Comparison of ENCODE assay signal across 16 cellular contexts in genomic region chr15:60772395-60773120, GRCh38.
DNase-seq lines count a peak whose midpoint lies in the region; ATAC-seq and TF ChIP-seq lines count a peak whose summit lies in the region.
"Had no signal": no experiment of that assay in that cellular context is flagged by ENCODE, and none has a peak within 500 bp of the region (broad histone marks: within the 10 kb centered on the region; RNA-seq: fewer than 3 reads in every experiment).

No MANE protein-coding gene starts in this region.

- H3K4me1 Mint-ChIP-seq in activated T-cell treated with anti-CD3 and anti-CD28 coated beads, Interleukin-2, amount 50 U/mL, for 4 hours (ENCODE audit: low read depth) = peaks cover 44% of the 10 kb centered on the region
- H3K4me1 Mint-ChIP-seq in Calu3 (ENCODE audit: low read depth, unreplicated experiment) = no peaks in the 10 kb centered on the region

- no peak for DNase-seq in activated T-cell treated with anti-CD3 and anti-CD28 coated beads, Interleukin-2, amount 50 U/mL, for 4 hours
- no peak for DNase-seq in activated T-cell treated with anti-CD3 and anti-CD28 coated beads, Interleukin-2, amount 50 U/mL, for 1 hour
- DNase-seq in NCI-H82 (lab: John Stamatoyannopoulos, UW) (peak; percentile 90), fibroblast of villous mesenchyme (ENCODE audit: low read depth) (peak; percentile 86), renal cortical epithelial cell (ENCODE audit: low read depth) (peak; percentile 16), Calu3 (no peak), C1 segment of cervical spinal cord (lab: John Stamatoyannopoulos, UW) (no peak)
- DNase-seq: CD8-positive, alpha-beta T cell; DMS79; NCI-H1105 treated with DMSO at 0.1 percent for 48 hours; NCI-H1694; NCI-H2081 treated with DMSO at 0.1 percent for 48 hours; NCI-H446 treated with DMSO at 0.1 percent for 48 hours; Right ventricle myocardium superior had no signal

- no peak overlapping the region for H3K4me3 ChIP-seq in fibroblast of villous mesenchyme (ENCODE audit: low read depth, low read length)
- H3K4me3 ChIP-seq: HAP-1 had no signal

- no peak overlapping the region for H3K27ac Mint-ChIP-seq in Calu3 (ENCODE audit: unreplicated experiment)
- H3K27ac Mint-ChIP-seq: CD8-positive, alpha-beta T cell had no signal

- no peaks in the 10 kb centered on the region for H3K27me3 Mint-ChIP-seq in activated T-cell treated with anti-CD3 and anti-CD28 coated beads, Interleukin-2, amount 50 U/mL, for 4 hours (ENCODE audit: low read depth)
- peaks cover 87% of the 10 kb centered on the region for H3K27me3 Mint-ChIP-seq in Calu3 (ENCODE audit: unreplicated experiment)

- H3K36me3 Mint-ChIP-seq in activated T-cell treated with anti-CD3 and anti-CD28 coated beads, Interleukin-2, amount 50 U/mL, for 4 hours (ENCODE audit: insufficient read depth) = peaks cover 2% of the 10 kb centered on the region
- H3K36me3 Mint-ChIP-seq in Calu3 (ENCODE audit: insufficient read depth, unreplicated experiment) = no peaks in the 10 kb centered on the region

- H3K4me3 Mint-ChIP-seq in activated T-cell treated with anti-CD3 and anti-CD28 coated beads, Interleukin-2, amount 50 U/mL, for 4 hours = no peak overlapping the region
- no peak overlapping the region for H3K4me3 Mint-ChIP-seq in Calu3 (ENCODE audit: low read depth, unreplicated experiment)
- H3K4me3 Mint-ChIP-seq: CD8-positive, alpha-beta T cell had no signal

- CTCF ChIA-PET in Calu3 (lab: Charles Lee) = no interaction called here

- TF ChIP-seq CTCF in fibroblast of villous mesenchyme (IDR thresholded peaks at IDR 0.05; ENCODE audit: insufficient read depth, low read depth, low read length) = no peak
- no peak for TF ChIP-seq CTCF in Calu3 (IDR thresholded peaks at IDR 0.05; ENCODE audit: unreplicated experiment)

- ATAC-seq in activated T-cell treated with anti-CD3 and anti-CD28 coated beads, Interleukin-2, amount 50 U/mL, for 4 hours = peak; percentile 39 to 45
- ATAC-seq in GM21360 (IDR thresholded peaks at IDR 0.05; ENCODE audit: unreplicated experiment) = no peak
- ATAC-seq: CD8-positive, alpha-beta T cell had no signal

- no TSS peak for BruUV-seq in Calu3 (replicated peaks; lab: Mats Ljungman, UMichigan)

- peaks cover 7% of the 10 kb centered on the region for H3K9me3 Mint-ChIP-seq in activated T-cell treated with anti-CD3 and anti-CD28 coated beads, Interleukin-2, amount 50 U/mL, for 4 hours
- H3K9me3 Mint-ChIP-seq in Calu3 (ENCODE audit: low read depth, unreplicated experiment) = no peaks in the 10 kb centered on the region

- intact Hi-C loops in Calu3 (cut with micrococcal nuclease; ENCODE audit: unreplicated experiment) = no loop called here

Comparison
In these comparisons a context has a peak if more than half of its experiments do, and no peak if none do; other contexts are left out.
1. DNase-seq: peak in NCI-H82 (single experiment), fibroblast of villous mesenchyme (single experiment) and renal cortical epithelial cell (single experiment); none in activated T-cell treated with anti-CD3 and anti-CD28 coated beads, Interleukin-2, amount 50 U/mL, for 4 hours (single experiment), activated T-cell treated with anti-CD3 and anti-CD28 coated beads, Interleukin-2, amount 50 U/mL, for 1 hour (single experiment), Calu3 (single experiment) and C1 segment of cervical spinal cord (0 of 14).